22 cellular contexts compared by ENCODE assay signal in the genomic region with DNA sequence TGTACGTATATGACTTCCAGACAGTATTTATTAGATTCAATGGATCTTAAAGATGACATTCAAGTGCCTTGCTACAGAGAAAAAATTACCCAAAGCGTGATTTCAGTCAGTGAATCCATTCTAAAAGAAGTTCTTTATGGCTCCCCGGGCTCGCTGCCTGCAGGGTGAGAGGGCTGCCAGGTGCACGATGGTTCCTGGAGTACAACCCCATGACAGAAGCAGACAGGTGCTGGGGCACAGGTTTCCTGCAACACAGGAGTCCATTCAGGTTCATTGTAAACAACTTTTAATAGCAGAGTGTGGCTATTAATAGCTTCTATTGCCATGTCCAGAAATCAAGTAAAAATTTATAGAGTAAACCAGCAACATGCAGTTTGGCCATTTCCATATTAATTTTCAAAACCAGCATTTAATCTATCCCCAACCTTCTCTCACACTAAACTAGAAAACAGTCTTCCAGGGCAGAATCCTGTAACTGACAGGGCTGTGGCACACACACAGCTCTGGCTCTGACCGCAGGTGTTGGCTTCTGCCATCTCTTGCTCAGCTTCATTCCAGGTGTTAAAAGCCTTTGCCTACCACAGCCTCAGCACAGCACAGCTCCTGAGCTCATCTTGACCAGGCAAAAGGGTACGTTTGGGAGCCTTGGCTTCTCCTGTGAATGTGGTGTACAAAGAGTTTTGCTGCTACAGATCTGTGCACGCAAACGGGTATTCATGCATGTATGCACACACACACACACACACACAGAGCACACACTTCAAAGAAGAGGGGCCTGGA.
A peak's percentile ranks its signal among the peaks of the same experiment; 100 is the strongest.
DNase-seq lines count a peak whose midpoint lies in the region; TF ChIP-seq lines count a peak whose summit lies in the region.
"Had no signal": no experiment of that assay in that cellular context is flagged by ENCODE, and none has a peak within 500 bp of the region (broad histone marks: within the 10 kb centered on the region; RNA-seq: fewer than 3 reads in every experiment).

No MANE protein-coding gene starts in this region.

- no peak overlapping the region for H2AFZ ChIP-seq in Karpas-422 (ENCODE audit: low read length)

- no peak overlapping the region for H3K4me3 ChIP-seq in Karpas-422 (ENCODE audit: low read length)
- H3K4me3 ChIP-seq: breast epithelium, K562, smooth muscle cell, vagina had no signal

- BruUV-seq in MCF 10A (replicated peaks; lab: Mats Ljungman, UMichigan), result no TSS peak

- peak; percentile 16 for DNase-seq in DMS153 treated with DMSO at 0.1 percent for 48 hours (lab: John Stamatoyannopoulos, UW; ENCODE audit: unreplicated experiment)
- peak; percentile 86 for DNase-seq in NCI-H1417 treated with DMSO at 0.1 percent for 48 hours (lab: John Stamatoyannopoulos, UW)
- DNase-seq in NCI-H510A (lab: John Stamatoyannopoulos, UW), result peak; percentile 30
- no peak for DNase-seq in MCF 10A (ENCODE audit: unreplicated experiment)
- DNase-seq in Karpas-422, result no peak
- no peak for DNase-seq in cerebellar cortex (ENCODE audit: low spot score)
- DNase-seq in amniotic stem cell (lab: John Stamatoyannopoulos, UW), result no peak
- DNase-seq: activated B cell treated with CpG ODN at 0.5 μM for 24 hours; activated naive CD8-positive, alpha-beta T cell treated with anti-CD3 and anti-CD28 coated beads, Interleukin-2, amount 10 ng/mL, durations not matched to agents 7 days and 5 days; activated T-cell treated with anti-CD3 and anti-CD28 coated beads, Interleukin-2, amount 50 U/mL, for 72 hours; foreskin melanocyte; NCI-H1436 treated with DMSO at 0.1 percent for 48 hours; Right ventricle myocardium superior; stimulated activated CD4-positive, alpha-beta T cell treated with anti-CD3 and anti-CD28 coated beads, Interleukin-4, amount 100 ng/mL, for 24 hours; T-helper 17 cell had no signal

- TF ChIP-seq CTCF in VCaP (conservative IDR thresholded peaks at IDR 0.05) (no peak), MCF 10A (IDR thresholded peaks at IDR 0.05; ENCODE audit: unreplicated experiment) (no peak)

- CTCF ChIA-PET in MCF 10A (lab: Yijun Ruan, JAX), result interaction anchor here (0.6 kb wide), 1 partner anchor 593 kb away, joined by 3 read pairs; no protein-coding TSS in a partner anchor

- H3K9me3 ChIP-seq in Karpas-422 (ENCODE audit: low read length), result no peaks in the 10 kb centered on the region
- H3K9me3 ChIP-seq: breast epithelium, vagina had no signal

- intact Hi-C loops in MCF 10A (cut with micrococcal nuclease), result no loop called here

- peaks cover 6% of the 10 kb centered on the region for H3K9me3 Mint-ChIP-seq in MCF 10A (ENCODE audit: unreplicated experiment)
- H3K9me3 Mint-ChIP-seq: activated B cell treated with CpG ODN at 0.5 μM for 24 hours; activated naive CD8-positive, alpha-beta T cell treated with anti-CD3 and anti-CD28 coated beads, Interleukin-2, amount 10 ng/mL, durations not matched to agents 7 days and 5 days; activated T-cell treated with anti-CD3 and anti-CD28 coated beads, Interleukin-2, amount 50 U/mL, for 72 hours had no signal

- no peaks in the 10 kb centered on the region for H3K36me3 ChIP-seq in Karpas-422 (ENCODE audit: insufficient read depth, low read length)
- H3K36me3 ChIP-seq: breast epithelium, vagina had no signal

- H3K36me3 Mint-ChIP-seq in MCF 10A (ENCODE audit: insufficient read depth, unreplicated experiment), result no peaks in the 10 kb centered on the region
- H3K36me3 Mint-ChIP-seq: activated naive CD8-positive, alpha-beta T cell treated with anti-CD3 and anti-CD28 coated beads, Interleukin-2, amount 10 ng/mL, durations not matched to agents 7 days and 5 days had no signal

- H3K27ac ChIP-seq in VCaP, result peak overlapping the region; percentile 97
- H3K27ac ChIP-seq in Karpas-422 (ENCODE audit: low read length), result no peak overlapping the region
- H3K27ac ChIP-seq: breast epithelium, vagina had no signal

- H3K9ac ChIP-seq in Karpas-422 (ENCODE audit: low read length), result no peak overlapping the region

- POLR2A ChIA-PET in MCF 10A (lab: Yijun Ruan, JAX), result interaction anchor here (0.6 kb wide), 1 partner anchor 277 kb away, joined by 3 read pairs; no protein-coding TSS in a partner anchor

- H3K27ac Mint-ChIP-seq in MCF 10A (ENCODE audit: low read depth, unreplicated experiment), result no peak overlapping the region
- H3K27ac Mint-ChIP-seq: activated B cell treated with CpG ODN at 0.5 μM for 24 hours; activated naive CD8-positive, alpha-beta T cell treated with anti-CD3 and anti-CD28 coated beads, Interleukin-2, amount 10 ng/mL, durations not matched to agents 7 days and 5 days; activated T-cell treated with anti-CD3 and anti-CD28 coated beads, Interleukin-2, amount 50 U/mL, for 72 hours; progenitor cell of endocrine pancreas; T-helper 17 cell had no signal

- no peaks in the 10 kb centered on the region for H3K27me3 Mint-ChIP-seq in MCF 10A (ENCODE audit: insufficient read depth, unreplicated experiment)
- H3K27me3 Mint-ChIP-seq: progenitor cell of endocrine pancreas had no signal

- H3K4me2 ChIP-seq in Karpas-422 (ENCODE audit: low read depth, low read length, poor library complexity, severe bottlenecking), result no peak overlapping the region
- H3K4me2 ChIP-seq: smooth muscle cell had no signal

- no peaks in the 10 kb centered on the region for H3K4me1 Mint-ChIP-seq in MCF 10A (ENCODE audit: insufficient read depth, unreplicated experiment)
- H3K4me1 Mint-ChIP-seq: activated naive CD8-positive, alpha-beta T cell treated with anti-CD3 and anti-CD28 coated beads, Interleukin-2, amount 10 ng/mL, durations not matched to agents 7 days and 5 days; T-helper 17 cell had no signal

- no peak overlapping the region for H3K4me3 Mint-ChIP-seq in MCF 10A (ENCODE audit: unreplicated experiment)
- H3K4me3 Mint-ChIP-seq: activated B cell treated with CpG ODN at 0.5 μM for 24 hours; activated naive CD8-positive, alpha-beta T cell treated with anti-CD3 and anti-CD28 coated beads, Interleukin-2, amount 10 ng/mL, durations not matched to agents 7 days and 5 days; activated T-cell treated with anti-CD3 and anti-CD28 coated beads, Interleukin-2, amount 50 U/mL, for 72 hours; nephron; T-helper 17 cell had no signal

- no peaks in the 10 kb centered on the region for H3K79me2 ChIP-seq in Karpas-422 (ENCODE audit: low read length)

- no peaks in the 10 kb centered on the region for H4K20me1 ChIP-seq in Karpas-422 (ENCODE audit: insufficient read depth, low read depth, low read length)

- no peaks in the 10 kb centered on the region for H3K27me3 ChIP-seq in Karpas-422 (ENCODE audit: low read length)
- H3K27me3 ChIP-seq: breast epithelium, vagina had no signal

- no peaks in the 10 kb centered on the region for H3K4me1 ChIP-seq in Karpas-422 (ENCODE audit: low read length)
- H3K4me1 ChIP-seq: breast epithelium, vagina had no signal

- no peaks in the 10 kb centered on the region for H3K9me2 ChIP-seq in Karpas-422 (replicated peaks; ENCODE audit: insufficient read depth, low read length)

Comparison
In these comparisons a context has a peak if more than half of its experiments do, and no peak if none do; other contexts are left out.
1. DNase-seq: peak in DMS153 treated with DMSO at 0.1 percent for 48 hours (single experiment), NCI-H1417 treated with DMSO at 0.1 percent for 48 hours (single experiment) and NCI-H510A (single experiment); none in MCF 10A (single experiment), Karpas-422 (single experiment), cerebellar cortex (single experiment) and amniotic stem cell (single experiment).